Comparison of ENCODE assay signal across 28 cellular contexts in genomic region chr19:41920878-41921277, GRCh38. TPM values are rescaled to one million over a fixed set of nuclear protein-coding genes. Genes with fewer than 3 reads are reported as not detected.
A peak's percentile ranks its signal among the peaks of the same experiment; 100 is the strongest.
DNase-seq lines count a peak whose midpoint lies in the region; ATAC-seq, FAIRE-seq and TF ChIP-seq lines count a peak whose summit lies in the region.
"Had no signal": no experiment of that assay in that cellular context is flagged by ENCODE, and none has a peak within 500 bp of the region (broad histone marks: within the 10 kb centered on the region; RNA-seq: fewer than 3 reads in every experiment).

No MANE protein-coding gene starts in this region.

- no peaks in the 10 kb centered on the region for H3K36me3 ChIP-seq in HepG2 (replicated peaks in 1 of 2; ENCODE audit: control insufficient read depth in 1 of 2, insufficient read depth in 2 of 2, low read length in 2 of 2)
- no peaks in the 10 kb centered on the region for H3K36me3 ChIP-seq in right lobe of liver
- H3K36me3 ChIP-seq: MG63, pancreas, sigmoid colon, vagina had no signal

- peak; percentile 14; the same call in 1 of the 2 replicates for TF ChIP-seq CTCF in HepG2 (CRISPR knock-in tag; IDR thresholded peaks at IDR 0.05)
- TF ChIP-seq CTCF in right lobe of liver (IDR thresholded peaks at IDR 0.05), result no peak
- no peak for TF ChIP-seq CTCF in WTC11 (IDR thresholded peaks at IDR 0.05)

- no peaks in the 10 kb centered on the region for H4K20me1 ChIP-seq in HepG2 (ENCODE audit: insufficient read depth, low read length)

- H3K27me3 ChIP-seq in HepG2 (ENCODE audit: control insufficient read depth in 1 of 2, insufficient read depth in 2 of 2, low read length in 2 of 2) (peaks cover 0 to 42% of the 10 kb centered on the region in 2 experiments; a peak in 4 of 5 replicates), right lobe of liver (peaks cover 0 to 8% of the 10 kb centered on the region in 2 donors)
- H3K27me3 ChIP-seq: pancreas, testis had no signal

- H3K27me3 Mint-ChIP-seq in WTC11 (ENCODE audit: low read depth), result no peaks in the 10 kb centered on the region
- peaks cover 29% of the 10 kb centered on the region for H3K27me3 Mint-ChIP-seq in stimulated activated memory B cell treated with anti-CD40 and anti-IgM and Interleukin-4, amounts not matched to agents 10 μg/mL and 1 μg/mL and 100 μg/mL, for 72 hours

- no peak overlapping the region for H3K9ac ChIP-seq in HepG2 (ENCODE audit: insufficient read depth, low read depth, low read length)

- H3K9me3 Mint-ChIP-seq in WTC11, result no peaks in the 10 kb centered on the region
- H3K9me3 Mint-ChIP-seq in stimulated activated memory B cell treated with anti-CD40 and anti-IgM and Interleukin-4, amounts not matched to agents 10 μg/mL and 1 μg/mL and 100 μg/mL, for 72 hours, result no peaks in the 10 kb centered on the region
- H3K9me3 Mint-ChIP-seq: activated naive CD8-positive, alpha-beta T cell treated with anti-CD3 and anti-CD28 coated beads, Interleukin-2, amount 10 ng/mL, durations not matched to agents 7 days and 5 days; IgD-negative memory B cell had no signal

- DNase-seq in HepG2 (ENCODE audit: low spot score), result no peak
- no peak for DNase-seq in right lobe of liver
- no peak for DNase-seq in WTC11 (ENCODE audit: low spot score)
- DNase-seq in activated CD4-positive, CD25-positive, alpha-beta regulatory T cell treated with anti-CD3 and anti-CD28 coated beads, Interleukin-2, amount 50 U/mL, for 72 hours, result no peak
- no peak for DNase-seq in NCI-H1436 treated with DMSO at 0.1 percent for 48 hours (lab: John Stamatoyannopoulos, UW)
- DNase-seq: activated CD4-positive, alpha-beta T cell treated with anti-CD3 and anti-CD28 coated beads, Interleukin-2, amount 50 U/mL, for 4 hours; activated CD8-positive, alpha-beta memory T cell treated with anti-CD3 and anti-CD28 coated beads, Interleukin-2, amount 50 U/mL, for 48 hours; activated naive CD8-positive, alpha-beta T cell treated with anti-CD3 and anti-CD28 coated beads, Interleukin-2, amount 10 ng/mL, durations not matched to agents 7 days and 5 days; effector CD8-positive, alpha-beta T cell; kidney glomerular epithelial cell; mesenchymal stem cell; MG63; naive thymus-derived CD4-positive, alpha-beta T cell; NCI-H146; NCI-H2171; NCI-H69; OCI-M1; SHP77 treated with DMSO at 0.1 percent for 48 hours; sigmoid colon; testis had no signal

- no peaks in the 10 kb centered on the region for H3K9me3 ChIP-seq in HepG2 (ENCODE audit: low read length)
- no peaks in the 10 kb centered on the region for H3K9me3 ChIP-seq in right lobe of liver
- H3K9me3 ChIP-seq: pancreas, sigmoid colon, testis, vagina had no signal

- no peak overlapping the region for H3K4me3 Mint-ChIP-seq in WTC11
- H3K4me3 Mint-ChIP-seq in stimulated activated memory B cell treated with anti-CD40 and anti-IgM and Interleukin-4, amounts not matched to agents 10 μg/mL and 1 μg/mL and 100 μg/mL, for 72 hours, result peak overlapping the region; percentile 7
- H3K4me3 Mint-ChIP-seq: activated naive CD8-positive, alpha-beta T cell treated with anti-CD3 and anti-CD28 coated beads, Interleukin-2, amount 10 ng/mL, durations not matched to agents 7 days and 5 days had no signal

- 41% methylated on average over 18 of the region's 18 CpGs for WGBS in HepG2 (ENCODE audit: low lambda C conversion rate)
- 17% methylated on average over 14 of the region's 18 CpGs for WGBS in right lobe of liver (ENCODE audit: insufficient coverage, low coverage, low lambda C conversion rate, missing lambda C conversion rate)

- H3K4me1 Mint-ChIP-seq in WTC11, result peaks cover 10% of the 10 kb centered on the region
- peaks cover 25% of the 10 kb centered on the region for H3K4me1 Mint-ChIP-seq in stimulated activated memory B cell treated with anti-CD40 and anti-IgM and Interleukin-4, amounts not matched to agents 10 μg/mL and 1 μg/mL and 100 μg/mL, for 72 hours

- no peak for TF ChIP-seq EP300 in HepG2 (IDR thresholded peaks at IDR 0.05; ENCODE audit: low read depth in 2 of 2, low read length in 2 of 2)
- TF ChIP-seq EP300 in HepG2 (CRISPR knock-in tag; IDR thresholded peaks at IDR 0.05; ENCODE audit: borderline replicate concordance), result no peak

- CTCF ChIA-PET in HepG2 (lab: Yijun Ruan, JAX; ENCODE audit: low intra/inter-chr PET ratio, low total read pairs) (no interaction called here), WTC11 (lab: Charles Lee) (interaction anchor here (0.7 to 2.1 kb wide), 3 partner anchors 10 to 214 kb away, joined by 3 to 14 read pairs (median 3); no protein-coding TSS in a partner anchor)

- no peaks in the 10 kb centered on the region for H3K36me3 Mint-ChIP-seq in WTC11
- H3K36me3 Mint-ChIP-seq in stimulated activated memory B cell treated with anti-CD40 and anti-IgM and Interleukin-4, amounts not matched to agents 10 μg/mL and 1 μg/mL and 100 μg/mL, for 72 hours, result peaks cover 4% of the 10 kb centered on the region
- H3K36me3 Mint-ChIP-seq: activated naive CD8-positive, alpha-beta T cell treated with anti-CD3 and anti-CD28 coated beads, Interleukin-2, amount 10 ng/mL, durations not matched to agents 7 days and 5 days; IgD-negative memory B cell had no signal

- no peak overlapping the region for H2AFZ ChIP-seq in HepG2 (ENCODE audit: low read length)

- in situ Hi-C loops in HepG2 (cut with HindIII; ENCODE audit: extremely low pct_ligation_motif_present, low pct_unique_long_range_greater_than_20kb), result no loop called here

- H3K4me3 ChIP-seq in HepG2 (replicated peaks in 1 of 3; ENCODE audit: insufficient read depth in 1 of 3, low read depth in 2 of 3, low read length in 3 of 3) (no peak overlapping the region), right lobe of liver (no peak overlapping the region)
- H3K4me3 ChIP-seq: MG63, pancreas, sigmoid colon, testis, vagina had no signal

- TF ChIP-seq POLR2A in HepG2 (IDR thresholded peaks at IDR 0.05; ENCODE audit: insufficient read depth in 1 of 2, low read depth in 2 of 2, low read length in 2 of 2) (no peak), right lobe of liver (IDR thresholded peaks at IDR 0.05) (no peak)

- H3K27ac ChIP-seq in HepG2 (ENCODE audit: extremely low read length, insufficient read depth, low read length) (no peak overlapping the region), right lobe of liver (no peak overlapping the region)
- H3K27ac ChIP-seq: C4-2B, pancreas, sigmoid colon, testis, vagina had no signal

- BruUV-seq in HepG2 (replicated peaks; lab: Mats Ljungman, UMichigan), result no TSS peak

- ATAC-seq in HepG2, result no peak
- ATAC-seq in right lobe of liver, result no peak
- peak; percentile 14; the same call in 1 of the 2 replicates for ATAC-seq in WTC11
- peak; percentile 20 for ATAC-seq in stimulated activated memory B cell treated with anti-CD40 and anti-IgM and Interleukin-4, amounts not matched to agents 10 μg/mL and 1 μg/mL and 100 μg/mL, for 72 hours
- ATAC-seq: esophagus mucosa; naive thymus-derived CD4-positive, alpha-beta T cell; pancreas had no signal

- POLR2A ChIA-PET in HepG2 (lab: Yijun Ruan, JAX), result interaction anchor here (1.2 kb wide), 1 partner anchor 33 kb away, joined by 3 read pairs; no protein-coding TSS in a partner anchor
- POLR2A ChIA-PET in WTC11 (lab: Charles Lee), result no interaction called here

- intact Hi-C loops in HepG2 (cut with micrococcal nuclease; ENCODE audit: unreplicated experiment), result no loop called here
- intact Hi-C loops in right lobe of liver (cut with DNase I), result no loop called here

- no peaks in the 10 kb centered on the region for H3K4me1 ChIP-seq in HepG2 (ENCODE audit: insufficient read depth, low read length)
- H3K4me1 ChIP-seq in right lobe of liver, result no peaks in the 10 kb centered on the region
- H3K4me1 ChIP-seq: pancreas, sigmoid colon, testis, vagina had no signal

- H3K27ac Mint-ChIP-seq in WTC11, result no peak overlapping the region
- peak overlapping the region; percentile 30 for H3K27ac Mint-ChIP-seq in stimulated activated memory B cell treated with anti-CD40 and anti-IgM and Interleukin-4, amounts not matched to agents 10 μg/mL and 1 μg/mL and 100 μg/mL, for 72 hours
- H3K27ac Mint-ChIP-seq: activated naive CD8-positive, alpha-beta T cell treated with anti-CD3 and anti-CD28 coated beads, Interleukin-2, amount 10 ng/mL, durations not matched to agents 7 days and 5 days had no signal

- FAIRE-seq in HepG2 (lab: Jason Lieb, UNC), result no peak
- FAIRE-seq: A204.1, pancreas had no signal

- H3K4me2 ChIP-seq in HepG2 (ENCODE audit: low read depth, low read length), result no peak overlapping the region

- no peak for TF ChIP-seq RAD21 in HepG2 (CRISPR knock-in tag; IDR thresholded peaks at IDR 0.05)

- no peaks in the 10 kb centered on the region for H3K79me2 ChIP-seq in HepG2 (ENCODE audit: insufficient read depth, low read length)

RNA-seq across cellular contexts. Expression of gene ERFL, which starts 7.4 kb away (rescaled TPM):
- not detected in 2 replicates for total RNA-seq in HepG2 (2016; rRNA removed; fragmentation: Illumina TruSeq; extraction: Trizol)
- not detected in 2 replicates for total RNA-seq in HepG2 (2016; cell fraction: cytosol; rRNA removed; fragmentation: Illumina TruSeq; extraction: Trizol; ENCODE audit: low read depth)
- not detected in 2 replicates for total RNA-seq in HepG2 (2016; cell fraction: insoluble cytoplasmic fraction; rRNA removed; fragmentation: Illumina TruSeq; extraction: Trizol)
- total RNA-seq in HepG2 (2016; cell fraction: membrane; rRNA removed; fragmentation: Illumina TruSeq; extraction: Trizol), result not detected in 2 replicates
- not detected in 2 replicates for total RNA-seq in HepG2 (2016; cell fraction: nucleus; rRNA removed; fragmentation: Illumina TruSeq; extraction: Trizol)
- polyA plus RNA-seq in HepG2 (2011; rRNA removed), result not detected in 2 replicates
- 0.03 TPM in 1 of 2 replicates, not detected in the other for polyA plus RNA-seq in HepG2 (2011; cell fraction: cytosol; rRNA removed)
- polyA plus RNA-seq in HepG2 (2011; cell fraction: nucleus; rRNA removed), result not detected in 2 replicates
- polyA plus RNA-seq in HepG2 (2012), result 0.07 TPM in 1 of 2 replicates, not detected in the other
- not detected in 2 replicates for polyA plus RNA-seq in HepG2 (2016; cell fraction: cytosol; fragmentation: Illumina TruSeq; extraction: Trizol; ENCODE audit: low read depth)
- not detected in 2 replicates for polyA plus RNA-seq in HepG2 (2016; cell fraction: insoluble cytoplasmic fraction; fragmentation: Illumina TruSeq; extraction: Trizol; ENCODE audit: low read depth)
- not detected in 2 replicates for polyA plus RNA-seq in HepG2 (2016; cell fraction: membrane; fragmentation: Illumina TruSeq; extraction: Trizol; ENCODE audit: low read depth)
- polyA plus RNA-seq in HepG2 (2016; cell fraction: nucleus; fragmentation: Illumina TruSeq; extraction: Trizol; ENCODE audit: insufficient read depth, low read depth), result not detected in 2 replicates
- not detected in 2 replicates for polyA minus RNA-seq in HepG2 (2011; rRNA and poly(A)+ RNA removed; ENCODE audit: low replicate concordance)
- not detected in 2 replicates for polyA minus RNA-seq in HepG2 (2011; cell fraction: cytosol; rRNA and poly(A)+ RNA removed)
- polyA minus RNA-seq in HepG2 (2011; cell fraction: nucleus; rRNA and poly(A)+ RNA removed), result not detected in 2 replicates
- total RNA-seq in right lobe of liver, result not detected
- 0.30 to 0.66 TPM (median 0.31 TPM) in 3 replicates for total RNA-seq in WTC11 (2021)
- total RNA-seq: esophagus mucosa, sigmoid colon had no signal
- polyA plus RNA-seq: IgD-negative memory B cell; naive thymus-derived CD4-positive, alpha-beta T cell had no signal

RNA-seq across cellular contexts. Expression of gene ARHGEF1, which starts 37.9 kb away (rescaled TPM):
- total RNA-seq in HepG2 (2016; rRNA removed; fragmentation: Illumina TruSeq; extraction: Trizol), result 26.2 and 34.7 TPM in 2 replicates
- 6.5 and 9.6 TPM in 2 replicates for total RNA-seq in HepG2 (2016; cell fraction: cytosol; rRNA removed; fragmentation: Illumina TruSeq; extraction: Trizol; ENCODE audit: low read depth)
- total RNA-seq in HepG2 (2016; cell fraction: insoluble cytoplasmic fraction; rRNA removed; fragmentation: Illumina TruSeq; extraction: Trizol), result 16.1 and 36.8 TPM in 2 replicates
- 10.4 and 11.0 TPM in 2 replicates for total RNA-seq in HepG2 (2016; cell fraction: membrane; rRNA removed; fragmentation: Illumina TruSeq; extraction: Trizol)
- 28.3 and 29.2 TPM in 2 replicates for total RNA-seq in HepG2 (2016; cell fraction: nucleus; rRNA removed; fragmentation: Illumina TruSeq; extraction: Trizol)
- polyA plus RNA-seq in HepG2 (2011; rRNA removed), result 33.1 and 33.7 TPM in 2 replicates
- polyA plus RNA-seq in HepG2 (2011; cell fraction: cytosol; rRNA removed), result 20.2 and 33.5 TPM in 2 replicates
- 215 and 292 TPM in 2 replicates for polyA plus RNA-seq in HepG2 (2011; cell fraction: nucleus; rRNA removed)
- 33.2 and 34.0 TPM in 2 replicates for polyA plus RNA-seq in HepG2 (2012)
- 3.8 and 4.4 TPM in 2 replicates for polyA plus RNA-seq in HepG2 (2016; cell fraction: cytosol; fragmentation: Illumina TruSeq; extraction: Trizol; ENCODE audit: low read depth)
- 20.7 and 29.5 TPM in 2 replicates for polyA plus RNA-seq in HepG2 (2016; cell fraction: insoluble cytoplasmic fraction; fragmentation: Illumina TruSeq; extraction: Trizol; ENCODE audit: low read depth)
- 7.4 and 8.4 TPM in 2 replicates for polyA plus RNA-seq in HepG2 (2016; cell fraction: membrane; fragmentation: Illumina TruSeq; extraction: Trizol; ENCODE audit: low read depth)
- 90.2 and 102 TPM in 2 replicates for polyA plus RNA-seq in HepG2 (2016; cell fraction: nucleus; fragmentation: Illumina TruSeq; extraction: Trizol; ENCODE audit: insufficient read depth, low read depth)
- polyA minus RNA-seq in HepG2 (2011; rRNA and poly(A)+ RNA removed; ENCODE audit: low replicate concordance), result 15.9 and 39.4 TPM in 2 replicates
- 16.3 and 26.4 TPM in 2 replicates for polyA minus RNA-seq in HepG2 (2011; cell fraction: cytosol; rRNA and poly(A)+ RNA removed)
- polyA minus RNA-seq in HepG2 (2011; cell fraction: nucleus; rRNA and poly(A)+ RNA removed), result 29.6 and 31.9 TPM in 2 replicates
- total RNA-seq in right lobe of liver, result 10 to 100 TPM; 25.3 to 39.7 (median 30.2) TPM
- 77.2 to 102 TPM (median 82.9 TPM) in 3 replicates for total RNA-seq in WTC11 (2021)

RNA-seq across cellular contexts. Expression of gene RABAC1, which starts 38.2 kb away (rescaled TPM):
- total RNA-seq in HepG2 (2016; rRNA removed; fragmentation: Illumina TruSeq; extraction: Trizol) (20.7 and 37.4 TPM in 2 replicates), right lobe of liver (100 to 1,000 TPM in 2 of 6 experiments, 10 to 100 TPM in 4; 53.6 to 124 (median 75.8) TPM), WTC11 (2021) (159 to 184 TPM (median 159 TPM) in 3 replicates)
- total RNA-seq in HepG2 (2016; cell fraction: cytosol; rRNA removed; fragmentation: Illumina TruSeq; extraction: Trizol; ENCODE audit: low read depth), result 32.7 and 40.5 TPM in 2 replicates
- total RNA-seq in HepG2 (2016; cell fraction: insoluble cytoplasmic fraction; rRNA removed; fragmentation: Illumina TruSeq; extraction: Trizol), result 21.9 and 38.8 TPM in 2 replicates
- total RNA-seq in HepG2 (2016; cell fraction: membrane; rRNA removed; fragmentation: Illumina TruSeq; extraction: Trizol), result 24.1 and 26.6 TPM in 2 replicates
- 28.4 and 29.8 TPM in 2 replicates for total RNA-seq in HepG2 (2016; cell fraction: nucleus; rRNA removed; fragmentation: Illumina TruSeq; extraction: Trizol)
- 74.0 and 91.2 TPM in 2 replicates for polyA plus RNA-seq in HepG2 (2011; rRNA removed)
- polyA plus RNA-seq in HepG2 (2011; cell fraction: cytosol; rRNA removed), result 112 and 172 TPM in 2 replicates
- 93.5 and 96.2 TPM in 2 replicates for polyA plus RNA-seq in HepG2 (2011; cell fraction: nucleus; rRNA removed)
- polyA plus RNA-seq in HepG2 (2012), result 38.2 and 66.0 TPM in 2 replicates
- polyA plus RNA-seq in HepG2 (2016; cell fraction: cytosol; fragmentation: Illumina TruSeq; extraction: Trizol; ENCODE audit: low read depth), result 34.2 and 39.3 TPM in 2 replicates
- 20.0 and 22.5 TPM in 2 replicates for polyA plus RNA-seq in HepG2 (2016; cell fraction: insoluble cytoplasmic fraction; fragmentation: Illumina TruSeq; extraction: Trizol; ENCODE audit: low read depth)
- 21.0 and 26.9 TPM in 2 replicates for polyA plus RNA-seq in HepG2 (2016; cell fraction: membrane; fragmentation: Illumina TruSeq; extraction: Trizol; ENCODE audit: low read depth)
- polyA plus RNA-seq in HepG2 (2016; cell fraction: nucleus; fragmentation: Illumina TruSeq; extraction: Trizol; ENCODE audit: insufficient read depth, low read depth), result 52.4 and 53.1 TPM in 2 replicates
- 32.5 and 96.8 TPM in 2 replicates for polyA minus RNA-seq in HepG2 (2011; rRNA and poly(A)+ RNA removed; ENCODE audit: low replicate concordance)
- polyA minus RNA-seq in HepG2 (2011; cell fraction: cytosol; rRNA and poly(A)+ RNA removed), result 26.4 and 26.8 TPM in 2 replicates
- 21.6 and 26.0 TPM in 2 replicates for polyA minus RNA-seq in HepG2 (2011; cell fraction: nucleus; rRNA and poly(A)+ RNA removed)

RNA-seq across cellular contexts. Expression of gene CD79A, which starts 43.8 kb away (rescaled TPM):
- total RNA-seq in HepG2 (2016; rRNA removed; fragmentation: Illumina TruSeq; extraction: Trizol), result 0.27 and 0.33 TPM in 2 replicates
- 0.26 and 0.51 TPM in 2 replicates for total RNA-seq in HepG2 (2016; cell fraction: cytosol; rRNA removed; fragmentation: Illumina TruSeq; extraction: Trizol; ENCODE audit: low read depth)
- total RNA-seq in HepG2 (2016; cell fraction: insoluble cytoplasmic fraction; rRNA removed; fragmentation: Illumina TruSeq; extraction: Trizol), result 0.24 and 0.37 TPM in 2 replicates
- 0.62 TPM in 1 of 2 replicates, not detected in the other for total RNA-seq in HepG2 (2016; cell fraction: membrane; rRNA removed; fragmentation: Illumina TruSeq; extraction: Trizol)
- total RNA-seq in HepG2 (2016; cell fraction: nucleus; rRNA removed; fragmentation: Illumina TruSeq; extraction: Trizol), result 0.40 TPM in 1 of 2 replicates, not detected in the other
- polyA plus RNA-seq in HepG2 (2011; rRNA removed), result 0.24 and 0.30 TPM in 2 replicates
- polyA plus RNA-seq in HepG2 (2011; cell fraction: cytosol; rRNA removed), result 0.44 and 0.52 TPM in 2 replicates
- polyA plus RNA-seq in HepG2 (2011; cell fraction: nucleus; rRNA removed), result 0.31 and 0.51 TPM in 2 replicates
- 0.25 TPM in 1 of 2 replicates, not detected in the other for polyA plus RNA-seq in HepG2 (2012)
- polyA plus RNA-seq in HepG2 (2016; cell fraction: cytosol; fragmentation: Illumina TruSeq; extraction: Trizol; ENCODE audit: low read depth), result 0.21 and 0.44 TPM in 2 replicates
- 0.49 and 0.52 TPM in 2 replicates for polyA plus RNA-seq in HepG2 (2016; cell fraction: insoluble cytoplasmic fraction; fragmentation: Illumina TruSeq; extraction: Trizol; ENCODE audit: low read depth)
- 0.69 and 1.1 TPM in 2 replicates for polyA plus RNA-seq in HepG2 (2016; cell fraction: membrane; fragmentation: Illumina TruSeq; extraction: Trizol; ENCODE audit: low read depth)
- polyA plus RNA-seq in HepG2 (2016; cell fraction: nucleus; fragmentation: Illumina TruSeq; extraction: Trizol; ENCODE audit: insufficient read depth, low read depth), result 0.78 and 0.95 TPM in 2 replicates
- 0.26 and 0.84 TPM in 2 replicates for polyA minus RNA-seq in HepG2 (2011; rRNA and poly(A)+ RNA removed; ENCODE audit: low replicate concordance)
- 0.49 TPM in 1 of 2 replicates, not detected in the other for polyA minus RNA-seq in HepG2 (2011; cell fraction: cytosol; rRNA and poly(A)+ RNA removed)
- polyA minus RNA-seq in HepG2 (2011; cell fraction: nucleus; rRNA and poly(A)+ RNA removed), result not detected in 2 replicates
- total RNA-seq in right lobe of liver, result under 1 TPM in 4 of 6 experiments, not detected in 2; 0.18 to 0.71 (median 0.39) TPM
- total RNA-seq in WTC11 (2021), result 0.42 to 1.2 TPM (median 0.71 TPM) in 3 replicates
- total RNA-seq: chondrocyte, sigmoid colon, vagina had no signal

Comparison
In these comparisons a context has a peak if more than half of its experiments do, and no peak if none do; other contexts are left out.
1. ATAC-seq: peak in WTC11 (single experiment) and stimulated activated memory B cell treated with anti-CD40 and anti-IgM and Interleukin-4, amounts not matched to agents 10 μg/mL and 1 μg/mL and 100 μg/mL, for 72 hours (single experiment); none in HepG2 (single experiment) and right lobe of liver (0 of 4).
2. Of the 50 proteins assayed by ChIP-seq in both HepG2 and WTC11: peak only in HepG2: CTCF; only in WTC11: none; in both: none; in neither: 49.